ENCODE assay signal across 25 cellular contexts in the genomic region with DNA sequence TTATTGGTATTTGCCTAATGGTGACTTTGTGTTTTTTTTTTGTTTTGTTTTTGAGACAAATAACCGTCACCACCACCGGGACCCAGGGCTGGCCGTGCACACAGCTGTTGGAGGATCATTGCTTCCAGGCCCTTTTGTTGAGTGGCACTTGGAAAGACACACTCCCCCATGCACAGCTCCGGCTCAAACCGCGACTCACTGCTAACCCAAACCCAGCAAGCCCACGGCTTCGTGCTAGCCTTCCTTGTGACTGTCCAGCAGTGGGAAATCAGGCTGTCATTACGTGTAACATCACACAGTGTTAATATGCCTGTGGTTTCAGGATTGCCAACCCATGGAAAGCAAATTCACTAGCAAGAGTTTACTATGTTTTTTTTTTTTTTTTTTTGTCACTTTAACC. TPM values are rescaled to one million over a fixed set of nuclear protein-coding genes. Genes with fewer than 3 reads are reported as not detected.
DNase-seq lines count a peak whose midpoint lies in the region; ATAC-seq and TF ChIP-seq lines count a peak whose summit lies in the region.
"Had no signal": no experiment of that assay in that cellular context is flagged by ENCODE, and none has a peak within 500 bp of the region (broad histone marks: within the 10 kb centered on the region; RNA-seq: fewer than 3 reads in every experiment).

No MANE protein-coding gene starts in this region.

- no peaks in the 10 kb centered on the region for H3K36me3 Mint-ChIP-seq in activated naive CD8-positive, alpha-beta T cell
- H3K36me3 Mint-ChIP-seq in activated naive CD8-positive, alpha-beta T cell treated with anti-CD3 and anti-CD28 coated beads, Interleukin-2, amount 50 U/mL, for 24 hours (ENCODE audit: low read depth): peaks cover 27% of the 10 kb centered on the region
- H3K36me3 Mint-ChIP-seq in activated CD8-positive, alpha-beta T cell treated with anti-CD3 and anti-CD28 coated beads for 36 hours (ENCODE audit: low read depth): peaks cover 38% of the 10 kb centered on the region
- peaks cover 9% of the 10 kb centered on the region for H3K36me3 Mint-ChIP-seq in chondrocyte (ENCODE audit: low read depth)

- peak overlapping the region; percentile 76 for H3K27ac Mint-ChIP-seq in activated naive CD8-positive, alpha-beta T cell
- no peak overlapping the region for H3K27ac Mint-ChIP-seq in activated naive CD8-positive, alpha-beta T cell treated with anti-CD3 and anti-CD28 coated beads, Interleukin-2, amount 50 U/mL, for 24 hours
- H3K27ac Mint-ChIP-seq in activated CD8-positive, alpha-beta T cell treated with anti-CD3 and anti-CD28 coated beads for 36 hours: peak overlapping the region; percentile 29
- no peak overlapping the region for H3K27ac Mint-ChIP-seq in chondrocyte (ENCODE audit: unreplicated experiment)
- H3K27ac Mint-ChIP-seq: dendritic cell treated with granulocyte-macrophage colony-stimulating factor and Interleukin-4, amounts not matched to agents 40 ng/mL and 50 ng/mL, for 4 days had no signal

- no peak overlapping the region for H3K4me3 Mint-ChIP-seq in activated naive CD8-positive, alpha-beta T cell
- H3K4me3 Mint-ChIP-seq in activated naive CD8-positive, alpha-beta T cell treated with anti-CD3 and anti-CD28 coated beads, Interleukin-2, amount 50 U/mL, for 24 hours: no peak overlapping the region
- no peak overlapping the region for H3K4me3 Mint-ChIP-seq in activated CD8-positive, alpha-beta T cell treated with anti-CD3 and anti-CD28 coated beads for 36 hours
- H3K4me3 Mint-ChIP-seq in chondrocyte (ENCODE audit: unreplicated experiment): no peak overlapping the region
- H3K4me3 Mint-ChIP-seq: activated CD4-positive, alpha-beta T cell treated with anti-CD3 and anti-CD28 coated beads, Interleukin-2, amount 10 ng/mL, durations not matched to agents 24 days and 14 days; central memory CD8-positive, alpha-beta T cell; dendritic cell treated with granulocyte-macrophage colony-stimulating factor and Interleukin-4, amounts not matched to agents 40 ng/mL and 50 ng/mL, for 4 days; neural progenitor cell; stimulated activated naive CD8-positive, alpha-beta T cell treated with anti-CD3 and anti-CD28 coated beads, Interleukin-15, Interleukin-2, amounts not matched to agents 100 ng/mL and 50 ng/mL, for 24 hours had no signal

- CTCF ChIA-PET in activated CD8-positive, alpha-beta T cell treated with anti-CD3 and anti-CD28 coated beads for 36 hours (lab: Charles Lee): interaction anchor here (0.9 to 1.7 kb wide), 2 partner anchors 58 to 79 kb away, joined by 3 to 5 read pairs; no protein-coding TSS in a partner anchor

- intact Hi-C loops in activated CD8-positive, alpha-beta T cell treated with anti-CD3 and anti-CD28 coated beads for 36 hours (cut with micrococcal nuclease): no loop called here
- intact Hi-C loops in sciatic nerve (cut with DNase I): no loop called here

- POLR2A ChIA-PET in activated CD8-positive, alpha-beta T cell treated with anti-CD3 and anti-CD28 coated beads for 36 hours (lab: Charles Lee): interaction anchor here (1.1 kb wide), 1 partner anchor 59 kb away, joined by 3 read pairs; no protein-coding TSS in a partner anchor

- ATAC-seq in activated naive CD8-positive, alpha-beta T cell treated with anti-CD3 and anti-CD28 coated beads, Interleukin-2, amount 50 U/mL, for 24 hours: no peak
- ATAC-seq in activated CD8-positive, alpha-beta T cell treated with anti-CD3 and anti-CD28 coated beads for 36 hours: no peak
- no peak for ATAC-seq in sciatic nerve

- DNase-seq in DMS53 (lab: John Stamatoyannopoulos, UW) (peak; percentile 21), DMS53 treated with DMSO at 0.1 percent for 48 hours (lab: John Stamatoyannopoulos, UW; ENCODE audit: unreplicated experiment) (no peak), sciatic nerve (ENCODE audit: low spot score) (peak; percentile 45), chondrocyte (ENCODE audit: low spot score) (no peak)
- DNase-seq in activated naive CD8-positive, alpha-beta T cell treated with anti-CD3 and anti-CD28 coated beads, Interleukin-2, amount 50 U/mL, for 24 hours: no peak
- DNase-seq in activated CD8-positive, alpha-beta T cell treated with anti-CD3 and anti-CD28 coated beads for 36 hours: no peak
- DNase-seq in central memory CD4-positive, alpha-beta T cell: no peak
- DNase-seq: erythroblast, foreskin fibroblast, GOT3, left ventricle myocardium inferior, mesenchymal stem cell, NCI-H2081 treated with DMSO at 0.1 percent for 48 hours, NCI-H345, NCI-H774, retina, small intestine, testis had no signal

- H3K27me3 Mint-ChIP-seq in activated naive CD8-positive, alpha-beta T cell: no peaks in the 10 kb centered on the region
- H3K27me3 Mint-ChIP-seq in activated naive CD8-positive, alpha-beta T cell treated with anti-CD3 and anti-CD28 coated beads, Interleukin-2, amount 50 U/mL, for 24 hours: no peaks in the 10 kb centered on the region
- H3K27me3 Mint-ChIP-seq in activated CD8-positive, alpha-beta T cell treated with anti-CD3 and anti-CD28 coated beads for 36 hours: no peaks in the 10 kb centered on the region
- no peaks in the 10 kb centered on the region for H3K27me3 Mint-ChIP-seq in chondrocyte (ENCODE audit: low read depth)
- H3K27me3 Mint-ChIP-seq: activated CD4-positive, alpha-beta T cell treated with anti-CD3 and anti-CD28 coated beads, Interleukin-2, amount 10 ng/mL, durations not matched to agents 24 days and 14 days; central memory CD8-positive, alpha-beta T cell; dendritic cell treated with granulocyte-macrophage colony-stimulating factor and Interleukin-4, amounts not matched to agents 40 ng/mL and 50 ng/mL, for 4 days; stimulated activated naive CD8-positive, alpha-beta T cell treated with anti-CD3 and anti-CD28 coated beads, Interleukin-15, Interleukin-2, amounts not matched to agents 100 ng/mL and 50 ng/mL, for 24 hours had no signal

- peaks cover 29% of the 10 kb centered on the region for H3K4me1 Mint-ChIP-seq in activated naive CD8-positive, alpha-beta T cell (ENCODE audit: low read depth)
- peaks cover 24% of the 10 kb centered on the region for H3K4me1 Mint-ChIP-seq in activated naive CD8-positive, alpha-beta T cell treated with anti-CD3 and anti-CD28 coated beads, Interleukin-2, amount 50 U/mL, for 24 hours
- H3K4me1 Mint-ChIP-seq in activated CD8-positive, alpha-beta T cell treated with anti-CD3 and anti-CD28 coated beads for 36 hours (ENCODE audit: low read depth): peaks cover 21% of the 10 kb centered on the region
- H3K4me1 Mint-ChIP-seq in chondrocyte (ENCODE audit: low read depth): no peaks in the 10 kb centered on the region
- H3K4me1 Mint-ChIP-seq: neural progenitor cell had no signal

- no peaks in the 10 kb centered on the region for H3K9me3 Mint-ChIP-seq in activated naive CD8-positive, alpha-beta T cell (ENCODE audit: low read depth)
- H3K9me3 Mint-ChIP-seq in activated naive CD8-positive, alpha-beta T cell treated with anti-CD3 and anti-CD28 coated beads, Interleukin-2, amount 50 U/mL, for 24 hours: no peaks in the 10 kb centered on the region
- H3K9me3 Mint-ChIP-seq in activated CD8-positive, alpha-beta T cell treated with anti-CD3 and anti-CD28 coated beads for 36 hours: no peaks in the 10 kb centered on the region
- H3K9me3 Mint-ChIP-seq in chondrocyte (ENCODE audit: low read depth): no peaks in the 10 kb centered on the region
- H3K9me3 Mint-ChIP-seq: activated CD4-positive, alpha-beta T cell treated with anti-CD3 and anti-CD28 coated beads, Interleukin-2, amount 10 ng/mL, durations not matched to agents 24 days and 14 days; central memory CD8-positive, alpha-beta T cell; dendritic cell treated with granulocyte-macrophage colony-stimulating factor and Interleukin-4, amounts not matched to agents 40 ng/mL and 50 ng/mL, for 4 days; neural progenitor cell; stimulated activated naive CD8-positive, alpha-beta T cell treated with anti-CD3 and anti-CD28 coated beads, Interleukin-15, Interleukin-2, amounts not matched to agents 100 ng/mL and 50 ng/mL, for 24 hours had no signal

- TF ChIP-seq CTCF in activated CD8-positive, alpha-beta T cell treated with anti-CD3 and anti-CD28 coated beads for 36 hours (IDR thresholded peaks at IDR 0.05): no peak
- no peak for TF ChIP-seq CTCF in chondrocyte (IDR thresholded peaks at IDR 0.05)

RNA-seq across cellular contexts. Expression of a gene that starts 17.4 kb away (rescaled TPM):
- total RNA-seq in activated CD8-positive, alpha-beta T cell treated with anti-CD3 and anti-CD28 coated beads for 36 hours: 100 to 1,000 TPM; 207 to 216 TPM
- total RNA-seq in sciatic nerve: 37.9 TPM
- total RNA-seq in chondrocyte: 31.0 to 97.4 TPM (median 88.9 TPM) in 3 replicates
- total RNA-seq: HT-29 had no signal

Comparison
In these comparisons a context has a peak if more than half of its experiments do, and no peak if none do; other contexts are left out.
1. DNase-seq: peak in DMS53 (single experiment) and sciatic nerve (single experiment); none in DMS53 treated with DMSO at 0.1 percent for 48 hours (single experiment), activated naive CD8-positive, alpha-beta T cell treated with anti-CD3 and anti-CD28 coated beads, Interleukin-2, amount 50 U/mL, for 24 hours (single experiment), activated CD8-positive, alpha-beta T cell treated with anti-CD3 and anti-CD28 coated beads for 36 hours (single experiment), central memory CD4-positive, alpha-beta T cell (single experiment) and chondrocyte (single experiment).
2. H3K27ac Mint-ChIP-seq: peak in activated naive CD8-positive, alpha-beta T cell (single experiment) and activated CD8-positive, alpha-beta T cell treated with anti-CD3 and anti-CD28 coated beads for 36 hours (single experiment); none in activated naive CD8-positive, alpha-beta T cell treated with anti-CD3 and anti-CD28 coated beads, Interleukin-2, amount 50 U/mL, for 24 hours (single experiment) and chondrocyte (single experiment).